ENCODE assay signal across 10 cellular contexts in the genomic region with DNA sequence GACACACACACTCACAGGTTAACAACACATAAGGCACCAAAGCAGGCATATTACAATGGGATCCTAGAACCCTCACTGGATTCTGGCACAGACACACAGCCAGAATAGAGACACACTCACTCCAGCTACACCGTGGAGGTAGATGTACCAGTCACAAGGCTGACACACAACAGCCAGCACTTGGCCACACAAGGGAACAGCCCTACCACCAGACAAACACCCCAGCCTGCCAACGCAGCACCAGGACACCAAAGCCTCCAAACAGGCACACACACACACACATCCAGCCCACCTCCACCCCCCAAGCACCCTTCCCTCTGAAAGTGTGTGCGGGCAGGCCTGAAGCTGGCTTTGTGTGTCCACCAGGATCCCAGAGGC. TPM values are rescaled to one million over a fixed set of nuclear protein-coding genes. Genes with fewer than 3 reads are reported as not detected.
DNase-seq lines count a peak whose midpoint lies in the region; ATAC-seq and TF ChIP-seq lines count a peak whose summit lies in the region.
"Had no signal": no experiment of that assay in that cellular context is flagged by ENCODE, and none has a peak within 500 bp of the region (broad histone marks: within the 10 kb centered on the region; RNA-seq: fewer than 3 reads in every experiment).

No MANE protein-coding gene starts in this region.

- peaks cover 3% of the 10 kb centered on the region for H3K36me3 ChIP-seq in A673 (ENCODE audit: insufficient read depth, low read length, poor library complexity, severe bottlenecking)
- peaks cover 14% of the 10 kb centered on the region for H3K36me3 ChIP-seq in NT2/D1 (ENCODE audit: insufficient read depth, insufficient read length, low read length)
- peaks cover 27% of the 10 kb centered on the region for H3K36me3 ChIP-seq in effector memory CD4-positive, alpha-beta T cell (ENCODE audit: control insufficient read depth, insufficient read depth, low read length)
- peaks cover 0 to 37% (median 0%) of the 10 kb centered on the region in 3 experiments for H3K36me3 ChIP-seq in naive thymus-derived CD4-positive, alpha-beta T cell (ENCODE audit: control insufficient read depth in 2 of 3, insufficient read depth in 3 of 3, low read length in 3 of 3)

- DNase-seq in A673 (ENCODE audit: low spot score), result no peak
- no peak for DNase-seq in NT2/D1 (ENCODE audit: low read depth, low spot score)
- DNase-seq in effector memory CD4-positive, alpha-beta T cell, result no peak
- no peak for DNase-seq in naive thymus-derived CD4-positive, alpha-beta T cell
- no peak for DNase-seq in HUDEP-2 (lab: John Stamatoyannopoulos, UW; ENCODE audit: unreplicated experiment in 76 of 76)
- no peak for DNase-seq in stimulated activated naive CD4-positive, alpha-beta T cell treated with Interleukin-2 at 50 U/mL for 16 hours (lab: John Stamatoyannopoulos, UW)
- no peak for DNase-seq in KG1 (lab: John Stamatoyannopoulos, UW)
- DNase-seq: DMS153 had no signal

- H3K27ac ChIP-seq in A673 (ENCODE audit: low read depth, low read length, poor library complexity, severe bottlenecking), result peak overlapping the region; percentile 32
- H3K27ac ChIP-seq in effector memory CD4-positive, alpha-beta T cell (ENCODE audit: insufficient read depth, low read length, poor library complexity, severe bottlenecking), result peak overlapping the region; percentile 87
- peak overlapping the region; percentile 78 for H3K27ac ChIP-seq in naive thymus-derived CD4-positive, alpha-beta T cell (ENCODE audit: low read depth, low read length)

- CTCF ChIA-PET in A673 (lab: Charles Lee), result no interaction called here
- CTCF ChIA-PET in naive thymus-derived CD4-positive, alpha-beta T cell (lab: Charles Lee), result interaction anchor here (0.7 to 14.6 kb wide), 5 partner anchors 18 to 1188 kb away, joined by 3 to 159 read pairs (median 3); a partner anchor contains a TSS

- no peak for ATAC-seq in naive thymus-derived CD4-positive, alpha-beta T cell
- ATAC-seq in HG03025 (IDR thresholded peaks at IDR 0.05; ENCODE audit: low FRiP score, unreplicated experiment), result no peak

- intact Hi-C loops in A673 (cut with micrococcal nuclease; ENCODE audit: unreplicated experiment), result no loop called here
- intact Hi-C loops in naive thymus-derived CD4-positive, alpha-beta T cell (cut with micrococcal nuclease), result no loop called here

- H3K27me3 Mint-ChIP-seq in naive thymus-derived CD4-positive, alpha-beta T cell, result no peaks in the 10 kb centered on the region

- H3K27ac Mint-ChIP-seq in naive thymus-derived CD4-positive, alpha-beta T cell, result peak overlapping the region; percentile 67 to 96 (median 90)

- peaks cover 0 to 6% (median 0%) of the 10 kb centered on the region in 11 donors for H3K9me3 Mint-ChIP-seq in naive thymus-derived CD4-positive, alpha-beta T cell

- H3K9ac ChIP-seq in NT2/D1 (ENCODE audit: insufficient read length, low read depth), result peak overlapping the region; percentile 29

- BruUV-seq in A673 (replicated peaks; lab: Mats Ljungman, UMichigan), result no TSS peak

- POLR2A ChIA-PET in A673 (lab: Charles Lee; ENCODE audit: low non-redundant PET), result interaction anchor here (0.5 kb wide), 1 partner anchor 204 kb away, joined by 3 read pairs; no protein-coding TSS in a partner anchor
- POLR2A ChIA-PET in naive thymus-derived CD4-positive, alpha-beta T cell (lab: Charles Lee), result interaction anchor here (0.6 to 8.6 kb wide), 13 partner anchors 12 to 520 kb away, joined by 3 to 103 read pairs (median 16); a partner anchor contains a TSS

- H3K4me3 Mint-ChIP-seq in naive thymus-derived CD4-positive, alpha-beta T cell, result peak overlapping the region; percentile 85 to 100 (median 98)

- H3K4me1 ChIP-seq in A673 (ENCODE audit: insufficient read depth, low read length, poor library complexity, severe bottlenecking) (peaks cover 42% of the 10 kb centered on the region), NT2/D1 (ENCODE audit: insufficient read depth, insufficient read length) (peaks cover 46% of the 10 kb centered on the region)
- peaks cover 47% of the 10 kb centered on the region for H3K4me1 ChIP-seq in effector memory CD4-positive, alpha-beta T cell (ENCODE audit: control insufficient read depth, insufficient read depth, low read length, poor library complexity, severe bottlenecking)
- H3K4me1 ChIP-seq in naive thymus-derived CD4-positive, alpha-beta T cell (ENCODE audit: control insufficient read depth in 2 of 2, insufficient read depth in 2 of 2, low read length in 2 of 2), result peaks cover 38 to 40% of the 10 kb centered on the region in 2 donors

- H3K9me3 ChIP-seq in A673 (ENCODE audit: low read depth, low read length, poor library complexity, severe bottlenecking) (no peaks in the 10 kb centered on the region), NT2/D1 (ENCODE audit: insufficient read depth, low read length) (no peaks in the 10 kb centered on the region)
- H3K9me3 ChIP-seq in effector memory CD4-positive, alpha-beta T cell (ENCODE audit: control insufficient read depth, low read length), result no peaks in the 10 kb centered on the region
- H3K9me3 ChIP-seq in naive thymus-derived CD4-positive, alpha-beta T cell (ENCODE audit: control insufficient read depth in 2 of 3, low read length in 3 of 3), result no peaks in the 10 kb centered on the region

- H3K4me3 ChIP-seq in A673 (ENCODE audit: low read depth, low read length, poor library complexity, severe bottlenecking) (peak overlapping the region; percentile 0), NT2/D1 (ENCODE audit: insufficient read length, low read depth) (no peak overlapping the region)
- peak overlapping the region; percentile 78 for H3K4me3 ChIP-seq in effector memory CD4-positive, alpha-beta T cell (ENCODE audit: insufficient read depth, low read depth, low read length, poor library complexity, severe bottlenecking)
- peak overlapping the region; percentile 95 for H3K4me3 ChIP-seq in naive thymus-derived CD4-positive, alpha-beta T cell (ENCODE audit: low read length)

- peaks cover 41 to 78% (median 73%) of the 10 kb centered on the region in 7 donors for H3K4me1 Mint-ChIP-seq in naive thymus-derived CD4-positive, alpha-beta T cell

- H3K36me3 Mint-ChIP-seq in naive thymus-derived CD4-positive, alpha-beta T cell, result peaks cover 0 to 42% (median 6%) of the 10 kb centered on the region in 5 donors

- H3K27me3 ChIP-seq in A673 (replicated peaks; ENCODE audit: insufficient read depth, low read depth, low read length, poor library complexity) (no peaks in the 10 kb centered on the region), NT2/D1 (ENCODE audit: insufficient read depth, insufficient read length) (peaks cover 24% of the 10 kb centered on the region)
- no peaks in the 10 kb centered on the region for H3K27me3 ChIP-seq in effector memory CD4-positive, alpha-beta T cell (replicated peaks; ENCODE audit: control insufficient read depth, insufficient read depth, low read length, poor library complexity, severe bottlenecking)
- no peaks in the 10 kb centered on the region for H3K27me3 ChIP-seq in naive thymus-derived CD4-positive, alpha-beta T cell (ENCODE audit: control insufficient read depth in 2 of 2, insufficient read depth in 2 of 2, low read length in 2 of 2)

- no peak for TF ChIP-seq CTCF in A673 (conservative IDR thresholded peaks at IDR 0.05; ENCODE audit: low read depth, low read length)

RNA-seq across cellular contexts. Expression of a gene that starts 10.9 kb away (rescaled TPM):
- 0.43 TPM in 1 of 2 replicates, not detected in the other for total RNA-seq in A673 (2021)
- 100 to 1,000 TPM; 208 to 760 (median 408) TPM for total RNA-seq in naive thymus-derived CD4-positive, alpha-beta T cell
- polyA plus RNA-seq in naive thymus-derived CD4-positive, alpha-beta T cell, result 100 to 1,000 TPM; 191 to 205 TPM
- total RNA-seq: LHCN-M2 had no signal

RNA-seq across cellular contexts. Expression of a gene that starts 14.1 kb away (rescaled TPM):
- 14.0 and 20.3 TPM in 2 replicates for total RNA-seq in A673 (2021)
- total RNA-seq in naive thymus-derived CD4-positive, alpha-beta T cell, result 10 to 100 TPM; 22.4 to 73.1 (median 57.4) TPM
- 10 to 100 TPM in 1 of 2 donors, 1 to 10 TPM in 1; 6.4 to 17.2 TPM for polyA plus RNA-seq in naive thymus-derived CD4-positive, alpha-beta T cell

RNA-seq across cellular contexts. Expression of a gene that starts 37.2 kb away (rescaled TPM):
- total RNA-seq in A673 (2021), result 32.3 and 37.5 TPM in 2 replicates
- total RNA-seq in naive thymus-derived CD4-positive, alpha-beta T cell, result 10 to 100 TPM; 34.1 to 76.3 (median 69.1) TPM
- polyA plus RNA-seq in naive thymus-derived CD4-positive, alpha-beta T cell, result 1 to 10 TPM; 1.3 to 2.1 TPM

RNA-seq across cellular contexts. Expression of a gene that starts 37.4 kb away (rescaled TPM):
- 48.6 and 50.3 TPM in 2 replicates for total RNA-seq in A673 (2021)
- total RNA-seq in naive thymus-derived CD4-positive, alpha-beta T cell, result 100 to 1,000 TPM in 2 of 5 experiments, 10 to 100 TPM in 3; 37.2 to 135 (median 49.5) TPM
- 1 to 10 TPM; 3.6 to 3.8 TPM for polyA plus RNA-seq in naive thymus-derived CD4-positive, alpha-beta T cell

RNA-seq across cellular contexts. Expression of a gene that starts 50.2 kb away (rescaled TPM):
- 99.1 and 105 TPM in 2 replicates for total RNA-seq in A673 (2021)
- 10 to 100 TPM in 1 of 5 experiments, 1 to 10 TPM in 2, under 1 TPM in 2; 0.08 to 65.4 (median 1.1) TPM for total RNA-seq in naive thymus-derived CD4-positive, alpha-beta T cell
- polyA plus RNA-seq in naive thymus-derived CD4-positive, alpha-beta T cell, result not detected

Comparison
In these comparisons a context has a peak if more than half of its experiments do, and no peak if none do; other contexts are left out.
1. H3K27ac ChIP-seq: peak in every context shown above with its lines; median percentile 87 in effector memory CD4-positive, alpha-beta T cell; 78 in naive thymus-derived CD4-positive, alpha-beta T cell; 32 in A673.
2. RNA of a gene that starts 10.9 kb away (total RNA-seq): 208 to 760 TPM in naive thymus-derived CD4-positive, alpha-beta T cell; 0.43 TPM in A673; every median in the first group is over 100 times any median in the second.